Comparison of ENCODE assay signal across 1 cellular context in genomic region chr10:100364147-100364546, GRCh38.
TF ChIP-seq lines count a peak whose summit lies in the region.

No MANE protein-coding gene starts in this region.

TF ChIP-seq in H1, 55 proteins besides CTCF, POLR2A, EP300 and RAD21:
- 0 out of 2 replicates have a peak, but pooled peaks have one; percentile 44 for TF ChIP-seq KDM1A (IDR thresholded peaks at IDR 0.05; ENCODE audit: borderline replicate concordance, low read length)
- TF ChIP-seq USF2 (IDR thresholded peaks at IDR 0.05; ENCODE audit: low read length): no peak
- no peak for TF ChIP-seq RNF2 (IDR thresholded peaks at IDR 0.05; ENCODE audit: borderline replicate concordance, low read depth, low read length, missing control alignments, poor library complexity, severe bottlenecking)
- TF ChIP-seq E2F6 (IDR thresholded peaks at IDR 0.05): no peak
- TF ChIP-seq CREB1 (IDR thresholded peaks at IDR 0.05): no peak
- no peak for TF ChIP-seq PHF8 (conservative IDR thresholded peaks at IDR 0.05; ENCODE audit: low read depth, low read length)
